ENCODE assay signal across 2 cellular contexts in genomic region chr1:24279590-24280232, GRCh38.
A peak's percentile ranks its signal among the peaks of the same experiment; 100 is the strongest.
TF ChIP-seq lines count a peak whose summit lies in the region.

No MANE protein-coding gene starts in this region.

TF ChIP-seq in K562, 482 proteins besides CTCF, POLR2A, EP300 and RAD21:
- TF ChIP-seq NFE2L1 (tag; IDR thresholded peaks at IDR 0.05; ENCODE audit: borderline replicate concordance, low read depth) (no peak), ZBTB40 (IDR thresholded peaks at IDR 0.05) (peak; percentile 67), ZBTB40 (CRISPR knock-in tag; IDR thresholded peaks at IDR 0.05) (no peak), ZNF764 (CRISPR knock-in tag; IDR thresholded peaks at IDR 0.05; ENCODE audit: low read depth) (no peak), PCBP2 (IDR thresholded peaks at IDR 0.05; ENCODE audit: low read depth, low read length, poor library complexity, severe bottlenecking) (no peak)

TF ChIP-seq in HepG2, 621 proteins besides CTCF, POLR2A, EP300 and RAD21:
- no peak for TF ChIP-seq HINFP (CRISPR knock-in tag; IDR thresholded peaks at IDR 0.05; ENCODE audit: low read depth)
- TF ChIP-seq ZBTB40 (IDR thresholded peaks at IDR 0.05), result peak; percentile 85
- no peak for TF ChIP-seq ZBTB40 (CRISPR knock-in tag; IDR thresholded peaks at IDR 0.05)
